2 cellular contexts compared by ENCODE assay signal in the genomic region with DNA sequence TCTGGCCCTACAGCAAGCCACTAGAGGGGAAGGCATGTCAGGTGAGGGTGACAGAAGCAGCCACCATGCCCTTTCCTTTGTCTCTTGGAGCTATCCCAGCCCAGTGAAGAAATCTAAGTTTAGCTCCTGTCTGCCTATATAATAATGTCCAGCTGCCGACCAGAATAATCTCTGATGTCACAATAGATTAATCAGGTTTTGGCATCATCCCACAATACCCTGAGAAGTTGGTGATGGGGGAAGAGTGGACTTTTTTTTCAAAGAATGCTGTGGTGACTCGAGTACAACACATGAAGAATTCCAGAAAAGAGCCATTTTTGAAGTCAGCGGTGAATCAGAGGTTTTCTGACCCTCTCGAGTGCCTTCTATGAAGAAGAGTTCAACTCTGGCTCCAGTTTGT.
TF ChIP-seq lines count a peak whose summit lies in the region.

No MANE protein-coding gene starts in this region.

TF ChIP-seq in IMR-90, 13 proteins besides CTCF, POLR2A, EP300 and RAD21:
- TF ChIP-seq, protein P1, sequence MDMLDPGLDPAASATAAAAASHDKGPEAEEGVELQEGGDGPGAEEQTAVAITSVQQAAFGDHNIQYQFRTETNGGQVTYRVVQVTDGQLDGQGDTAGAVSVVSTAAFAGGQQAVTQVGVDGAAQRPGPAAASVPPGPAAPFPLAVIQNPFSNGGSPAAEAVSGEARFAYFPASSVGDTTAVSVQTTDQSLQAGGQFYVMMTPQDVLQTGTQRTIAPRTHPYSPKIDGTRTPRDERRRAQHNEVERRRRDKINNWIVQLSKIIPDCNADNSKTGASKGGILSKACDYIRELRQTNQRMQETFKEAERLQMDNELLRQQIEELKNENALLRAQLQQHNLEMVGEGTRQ (IDR thresholded peaks at IDR 0.05; ENCODE audit: low read depth, low read length) = no peak
- 0 out of 2 replicates have a peak, but pooled peaks have one; percentile 2 for TF ChIP-seq MAZ (IDR thresholded peaks at IDR 0.05; ENCODE audit: borderline replicate concordance, low read depth, low read length)
- no peak for TF ChIP-seq MAFK (IDR thresholded peaks at IDR 0.05; ENCODE audit: low read depth, low read length)
- TF ChIP-seq CEBPB (IDR thresholded peaks at IDR 0.05; ENCODE audit: low read depth, low read length) = peak; percentile 79
- TF ChIP-seq RFX5 (IDR thresholded peaks at IDR 0.05; ENCODE audit: low read depth, low read length) = no peak

TF ChIP-seq in neural cell, 6 proteins besides CTCF, POLR2A, EP300 and RAD21:
- TF ChIP-seq, protein P2, sequence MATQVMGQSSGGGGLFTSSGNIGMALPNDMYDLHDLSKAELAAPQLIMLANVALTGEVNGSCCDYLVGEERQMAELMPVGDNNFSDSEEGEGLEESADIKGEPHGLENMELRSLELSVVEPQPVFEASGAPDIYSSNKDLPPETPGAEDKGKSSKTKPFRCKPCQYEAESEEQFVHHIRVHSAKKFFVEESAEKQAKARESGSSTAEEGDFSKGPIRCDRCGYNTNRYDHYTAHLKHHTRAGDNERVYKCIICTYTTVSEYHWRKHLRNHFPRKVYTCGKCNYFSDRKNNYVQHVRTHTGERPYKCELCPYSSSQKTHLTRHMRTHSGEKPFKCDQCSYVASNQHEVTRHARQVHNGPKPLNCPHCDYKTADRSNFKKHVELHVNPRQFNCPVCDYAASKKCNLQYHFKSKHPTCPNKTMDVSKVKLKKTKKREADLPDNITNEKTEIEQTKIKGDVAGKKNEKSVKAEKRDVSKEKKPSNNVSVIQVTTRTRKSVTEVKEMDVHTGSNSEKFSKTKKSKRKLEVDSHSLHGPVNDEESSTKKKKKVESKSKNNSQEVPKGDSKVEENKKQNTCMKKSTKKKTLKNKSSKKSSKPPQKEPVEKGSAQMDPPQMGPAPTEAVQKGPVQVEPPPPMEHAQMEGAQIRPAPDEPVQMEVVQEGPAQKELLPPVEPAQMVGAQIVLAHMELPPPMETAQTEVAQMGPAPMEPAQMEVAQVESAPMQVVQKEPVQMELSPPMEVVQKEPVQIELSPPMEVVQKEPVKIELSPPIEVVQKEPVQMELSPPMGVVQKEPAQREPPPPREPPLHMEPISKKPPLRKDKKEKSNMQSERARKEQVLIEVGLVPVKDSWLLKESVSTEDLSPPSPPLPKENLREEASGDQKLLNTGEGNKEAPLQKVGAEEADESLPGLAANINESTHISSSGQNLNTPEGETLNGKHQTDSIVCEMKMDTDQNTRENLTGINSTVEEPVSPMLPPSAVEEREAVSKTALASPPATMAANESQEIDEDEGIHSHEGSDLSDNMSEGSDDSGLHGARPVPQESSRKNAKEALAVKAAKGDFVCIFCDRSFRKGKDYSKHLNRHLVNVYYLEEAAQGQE (IDR thresholded peaks at IDR 0.05; ENCODE audit: borderline replicate concordance) = no peak
